12 cellular contexts compared by ENCODE assay signal in genomic region chr10:46555366-46555712, GRCh38. TPM values are rescaled to one million over a fixed set of nuclear protein-coding genes. Genes with fewer than 3 reads are reported as not detected.
A peak's percentile ranks its signal among the peaks of the same experiment; 100 is the strongest.
DNase-seq lines count a peak whose midpoint lies in the region; ATAC-seq and TF ChIP-seq lines count a peak whose summit lies in the region.
"Had no signal": no experiment of that assay in that cellular context is flagged by ENCODE, and none has a peak within 500 bp of the region (broad histone marks: within the 10 kb centered on the region; RNA-seq: fewer than 3 reads in every experiment).

No MANE protein-coding gene starts in this region.

- CTCF ChIA-PET in SK-N-SH (lab: Yijun Ruan, JAX), result interaction anchor here (0.5 to 1.1 kb wide), 4 partner anchors 10 to 326 kb away, joined by 3 to 4 read pairs (median 3); no protein-coding TSS in a partner anchor

- DNase-seq in DMS53 (lab: John Stamatoyannopoulos, UW) (peak; percentile 54), DMS53 treated with DMSO at 0.1 percent for 48 hours (lab: John Stamatoyannopoulos, UW; ENCODE audit: unreplicated experiment) (no peak), LNCaP clone FGC (ENCODE audit: low read depth) (no peak), NCI-H187 treated with DMSO at 0.1 percent for 48 hours (lab: John Stamatoyannopoulos, UW) (no peak), SK-N-SH (no peak)
- DNase-seq: COR-L47, RPMI8226 had no signal

- no peak for TF ChIP-seq RAD21 in SK-N-SH (IDR thresholded peaks at IDR 0.05; ENCODE audit: low read length)

- no peaks in the 10 kb centered on the region for H3K9me3 ChIP-seq in iPS-18c (ENCODE audit: control insufficient read depth, insufficient read depth, low read length)
- no peaks in the 10 kb centered on the region for H3K9me3 ChIP-seq in SK-N-SH
- H3K9me3 ChIP-seq: gastroesophageal sphincter had no signal

- POLR2A ChIA-PET in SK-N-SH (lab: Yijun Ruan, JAX), result no interaction called here

- no peaks in the 10 kb centered on the region for H3K79me2 ChIP-seq in SK-N-SH (ENCODE audit: insufficient read depth)

- H2AFZ ChIP-seq in SK-N-SH (ENCODE audit: low read depth), result no peak overlapping the region

- no peaks in the 10 kb centered on the region for H4K20me1 ChIP-seq in SK-N-SH (ENCODE audit: insufficient read depth)

- peaks cover 13% of the 10 kb centered on the region for H3K27me3 ChIP-seq in rectal smooth muscle tissue (ENCODE audit: control insufficient read depth, insufficient read depth, low read length)
- H3K27me3 ChIP-seq in SK-N-SH (ENCODE audit: insufficient read depth), result peaks cover 28% of the 10 kb centered on the region

- no peaks in the 10 kb centered on the region for H3K9me2 ChIP-seq in SK-N-SH

- H3K4me1 ChIP-seq in rectal smooth muscle tissue (ENCODE audit: control insufficient read depth, insufficient read depth, low read length) (no peaks in the 10 kb centered on the region), SK-N-SH (ENCODE audit: control insufficient read depth in 1 of 2, insufficient read depth in 2 of 2, low read depth in 1 of 2, low read length in 1 of 2) (peaks cover 0 to 3% of the 10 kb centered on the region in 2 experiments; a peak in 1 of 4 replicates)

- ATAC-seq in GM18858 (IDR thresholded peaks at IDR 0.05; ENCODE audit: unreplicated experiment), result no peak
- ATAC-seq: gastroesophageal sphincter had no signal

- TF ChIP-seq EP300 in SK-N-SH (IDR thresholded peaks at IDR 0.05; ENCODE audit: borderline replicate concordance in 1 of 2, low read depth in 1 of 2, low read length in 1 of 2), result no peak

- H3K36me3 ChIP-seq in rectal smooth muscle tissue (ENCODE audit: control insufficient read depth, insufficient read depth, low read length), result peaks cover 2% of the 10 kb centered on the region
- no peaks in the 10 kb centered on the region for H3K36me3 ChIP-seq in SK-N-SH (replicated peaks in 1 of 2; ENCODE audit: control insufficient read depth in 1 of 2, insufficient read depth in 2 of 2, low read length in 1 of 2)
- H3K36me3 ChIP-seq: gastroesophageal sphincter had no signal

- no peak overlapping the region for H3K4me2 ChIP-seq in SK-N-SH

- H3K9ac ChIP-seq in rectal smooth muscle tissue (ENCODE audit: low read length) (no peak overlapping the region), SK-N-SH (no peak overlapping the region)

- no peaks in the 10 kb centered on the region for H3F3A ChIP-seq in SK-N-SH (replicated peaks; ENCODE audit: insufficient read depth)

- peak overlapping the region; percentile 67 for H3K4me3 ChIP-seq in LNCaP clone FGC (ENCODE audit: low read depth, low read length)
- peak overlapping the region; percentile 97 for H3K4me3 ChIP-seq in iPS-18c (ENCODE audit: insufficient read depth, low read depth, low read length)
- H3K4me3 ChIP-seq in rectal smooth muscle tissue (ENCODE audit: low read length), result peak overlapping the region; percentile 56
- no peak overlapping the region for H3K4me3 ChIP-seq in SK-N-SH (ENCODE audit: low read depth in 2 of 2, low read length in 1 of 2)

- 87% methylated on average over 4 of the region's 4 CpGs for whole genome bisulfite sequencing in SK-N-SH (ENCODE audit: low lambda C conversion rate)

- H3K27ac ChIP-seq in rectal smooth muscle tissue (ENCODE audit: low read depth, low read length), result no peak overlapping the region
- no peak overlapping the region for H3K27ac ChIP-seq in SK-N-SH (ENCODE audit: low read depth in 2 of 2, low read length in 1 of 2)
- H3K27ac ChIP-seq: 22Rv1, gastroesophageal sphincter had no signal

- TF ChIP-seq CTCF in LNCaP clone FGC (IDR thresholded peaks at IDR 0.05; ENCODE audit: control insufficient read depth, extremely low read depth, insufficient read depth), result no peak
- no peak for TF ChIP-seq CTCF in SK-N-SH (IDR thresholded peaks at IDR 0.05)

TF ChIP-seq in SK-N-SH, 30 proteins besides CTCF, POLR2A, EP300 and RAD21:
- TF ChIP-seq TEAD4 (IDR thresholded peaks at IDR 0.05; ENCODE audit: borderline replicate concordance, insufficient read depth), result no peak
- TF ChIP-seq NRF1 (IDR thresholded peaks at IDR 0.05; ENCODE audit: low read depth, low read length), result no peak
- no peak for TF ChIP-seq GATA2 (CRISPR knock-in tag; IDR thresholded peaks at IDR 0.05)
- no peak for TF ChIP-seq MEF2A (IDR thresholded peaks at IDR 0.05; ENCODE audit: borderline replicate concordance, low read depth)
- TF ChIP-seq USF2 (IDR thresholded peaks at IDR 0.05; ENCODE audit: borderline replicate concordance, low read depth, low read length), result no peak
- no peak for TF ChIP-seq PBX3 (IDR thresholded peaks at IDR 0.05)

RNA-seq across cellular contexts. Expression of gene GPRIN2, which starts 1.1 kb away (rescaled TPM):
- 0.03 TPM in 1 of 2 replicates, not detected in the other for polyA plus RNA-seq in SK-N-SH (2012; rRNA removed)
- polyA plus RNA-seq in SK-N-SH (2012; cell fraction: cytosol; rRNA removed), result 0.01 TPM in 1 of 2 replicates, not detected in the other
- polyA plus RNA-seq in SK-N-SH (2012; cell fraction: nucleus; rRNA removed), result 0.06 and 0.13 TPM in 2 replicates

RNA-seq across cellular contexts. Expression of gene SYT15, which starts 23.6 kb away (rescaled TPM):
- polyA plus RNA-seq in SK-N-SH (2012; rRNA removed), result 0.07 and 0.11 TPM in 2 replicates
- 0.05 and 0.09 TPM in 2 replicates for polyA plus RNA-seq in SK-N-SH (2012; cell fraction: cytosol; rRNA removed)
- polyA plus RNA-seq in SK-N-SH (2012; cell fraction: nucleus; rRNA removed), result 0.21 and 0.44 TPM in 2 replicates

Comparison
In these comparisons a context has a peak if more than half of its experiments do, and no peak if none do; other contexts are left out.
1. H3K4me3 ChIP-seq: peak in LNCaP clone FGC (single experiment), iPS-18c (single experiment) and rectal smooth muscle tissue (single experiment); none in SK-N-SH (0 of 2).